10 cellular contexts compared by ENCODE assay signal in genomic region chr6:139927236-139927635, GRCh38.
DNase-seq lines count a peak whose midpoint lies in the region; ATAC-seq, FAIRE-seq and TF ChIP-seq lines count a peak whose summit lies in the region.
"Had no signal": no experiment of that assay in that cellular context is flagged by ENCODE, and none has a peak within 500 bp of the region (broad histone marks: within the 10 kb centered on the region; RNA-seq: fewer than 3 reads in every experiment).

No MANE protein-coding gene starts in this region.

- 69% methylated on average over 2 of the region's 2 CpGs for WGBS in HepG2 (ENCODE audit: low lambda C conversion rate)

- no peaks in the 10 kb centered on the region for H3K36me3 ChIP-seq in BJ (ENCODE audit: control insufficient read depth, insufficient read depth, low read length)
- H3K36me3 ChIP-seq in adipocyte (ENCODE audit: control insufficient read depth, insufficient read depth, low read length, severe bottlenecking) = no peaks in the 10 kb centered on the region
- no peaks in the 10 kb centered on the region for H3K36me3 ChIP-seq in HepG2 (replicated peaks in 1 of 2; ENCODE audit: control insufficient read depth in 1 of 2, insufficient read depth in 2 of 2, low read length in 2 of 2)

- TF ChIP-seq EP300 in HepG2 (IDR thresholded peaks at IDR 0.05; ENCODE audit: low read depth in 2 of 2, low read length in 2 of 2) (no peak), HepG2 (CRISPR knock-in tag; IDR thresholded peaks at IDR 0.05; ENCODE audit: borderline replicate concordance) (no peak)

- H3K4me3 ChIP-seq in BJ (ENCODE audit: low read depth, low read length) = no peak overlapping the region
- no peak overlapping the region for H3K4me3 ChIP-seq in adipocyte (ENCODE audit: low read length)
- H3K4me3 ChIP-seq in HepG2 (replicated peaks in 1 of 3; ENCODE audit: insufficient read depth in 1 of 3, low read depth in 2 of 3, low read length in 3 of 3) = no peak overlapping the region

- H3K27ac ChIP-seq in HepG2 (ENCODE audit: extremely low read length, insufficient read depth, low read length) = no peak overlapping the region

- H3K9me3 Mint-ChIP-seq in HFFc6 = no peaks in the 10 kb centered on the region

- no peak for ATAC-seq in HepG2
- no peak for ATAC-seq in HG02840 (IDR thresholded peaks at IDR 0.05; ENCODE audit: low FRiP score, unreplicated experiment)
- no peak for ATAC-seq in GM21529 (IDR thresholded peaks at IDR 0.05; ENCODE audit: unreplicated experiment)

- TF ChIP-seq CTCF in BJ (IDR thresholded peaks at IDR 0.05; ENCODE audit: insufficient read depth, low read depth, low read length) (peak; percentile 27; the same call in 1 of the 2 replicates), HFFc6 (IDR thresholded peaks at IDR 0.05) (peak; percentile 71), HepG2 (CRISPR knock-in tag; IDR thresholded peaks at IDR 0.05) (peak; percentile 25; the same call in 1 of the 2 replicates)

- H3K27ac Mint-ChIP-seq in HFFc6 = peak overlapping the region; percentile 77

- in situ Hi-C loops in HepG2 (cut with HindIII; ENCODE audit: extremely low pct_ligation_motif_present, low pct_unique_long_range_greater_than_20kb) = no loop called here

- peaks cover 2% of the 10 kb centered on the region; the same call in 1 of the 2 replicates for H3K27me3 Mint-ChIP-seq in HFFc6 (ENCODE audit: insufficient read depth)

- H3K9ac ChIP-seq in adipocyte (ENCODE audit: low read length) (peak overlapping the region; percentile 56), HepG2 (ENCODE audit: insufficient read depth, low read depth, low read length) (no peak overlapping the region)

- H3K27me3 ChIP-seq in BJ (ENCODE audit: control insufficient read depth, insufficient read depth, low read length) (no peaks in the 10 kb centered on the region), adipocyte (replicated peaks; ENCODE audit: control insufficient read depth, insufficient read depth, low read length) (no peaks in the 10 kb centered on the region), HepG2 (ENCODE audit: control insufficient read depth in 1 of 2, insufficient read depth in 2 of 2, low read length in 2 of 2) (no peaks in the 10 kb centered on the region)

- H2AFZ ChIP-seq in HepG2 (ENCODE audit: low read length) = no peak overlapping the region

- no peak for FAIRE-seq in HepG2 (lab: Jason Lieb, UNC)

- no peak for TF ChIP-seq POLR2A in HepG2 (IDR thresholded peaks at IDR 0.05; ENCODE audit: insufficient read depth in 1 of 2, low read depth in 2 of 2, low read length in 2 of 2)

- no peak for TF ChIP-seq RAD21 in HepG2 (CRISPR knock-in tag; IDR thresholded peaks at IDR 0.05)

- H3K79me2 ChIP-seq in HepG2 (ENCODE audit: insufficient read depth, low read length) = no peaks in the 10 kb centered on the region

- BruUV-seq in HepG2 (replicated peaks; lab: Mats Ljungman, UMichigan) = no TSS peak

- no peaks in the 10 kb centered on the region for H4K20me1 ChIP-seq in HepG2 (ENCODE audit: insufficient read depth, low read length)

- intact Hi-C loops in HepG2 (cut with micrococcal nuclease; ENCODE audit: unreplicated experiment) = no loop called here

- peaks cover 52% of the 10 kb centered on the region for H3K4me1 Mint-ChIP-seq in HFFc6 (ENCODE audit: low read depth)

- CTCF ChIA-PET in BJ (lab: Yijun Ruan, JAX) (no interaction called here), HepG2 (lab: Yijun Ruan, JAX; ENCODE audit: low intra/inter-chr PET ratio, low total read pairs) (no interaction called here)

- no peak overlapping the region for H3K4me3 Mint-ChIP-seq in HFFc6

- H3K9me3 ChIP-seq in adipocyte (ENCODE audit: control insufficient read depth, low read length) (no peaks in the 10 kb centered on the region), HepG2 (ENCODE audit: low read length) (no peaks in the 10 kb centered on the region)

- POLR2A ChIA-PET in BJ (lab: Charles Lee) = no interaction called here
- POLR2A ChIA-PET in HepG2 (lab: Yijun Ruan, JAX) = no interaction called here

- H3K4me2 ChIP-seq in HepG2 (ENCODE audit: low read depth, low read length) = no peak overlapping the region

- H3K36me3 Mint-ChIP-seq in HFFc6 (ENCODE audit: low read depth) = 0 out of 2 replicates have a peak, but pooled peaks cover 3% of the 10 kb centered on the region

- DNase-seq in BJ (ENCODE audit: low read depth) (no peak), HFFc6 (peak; percentile 81), adipocyte (ENCODE audit: low read depth) (peak; percentile 69), HepG2 (ENCODE audit: low spot score) (no peak), KG1 (lab: John Stamatoyannopoulos, UW) (no peak)
- no peak for DNase-seq in stimulated activated CD8-positive, alpha-beta memory T cell treated with anti-CD3 and anti-CD28 coated beads, Interleukin-4, amount 100 ng/mL, for 48 hours
- DNase-seq: midbrain, SHP77 treated with DMSO at 0.1 percent for 48 hours had no signal

- H3K4me1 ChIP-seq in adipocyte (ENCODE audit: control insufficient read depth, insufficient read depth, low read length) (peaks cover 25% of the 10 kb centered on the region), HepG2 (ENCODE audit: insufficient read depth, low read length) (peaks cover 16% of the 10 kb centered on the region)

TF ChIP-seq in HepG2, 621 proteins besides CTCF, POLR2A, EP300 and RAD21:
- TF ChIP-seq STAG1 (CRISPR knock-in tag; IDR thresholded peaks at IDR 0.05) (peak; percentile 54), ZMYM4 (CRISPR knock-in tag; IDR thresholded peaks at IDR 0.05) (no peak)

Comparison
In these comparisons a context has a peak if more than half of its experiments do, and no peak if none do; other contexts are left out.
1. DNase-seq: peak in HFFc6 (single experiment) and adipocyte (single experiment); none in BJ (single experiment), HepG2 (single experiment), stimulated activated CD8-positive, alpha-beta memory T cell treated with anti-CD3 and anti-CD28 coated beads, Interleukin-4, amount 100 ng/mL, for 48 hours (single experiment) and KG1 (single experiment).
2. Peak in every context shown above with its lines, with median percentiles within 50 percentile points of each other: CTCF ChIP-seq.